1 cellular context compared by ENCODE assay signal in genomic region chr19:52227196-52227940, GRCh38.
TF ChIP-seq lines count a peak whose summit lies in the region.

No MANE protein-coding gene starts in this region.

TF ChIP-seq in HepG2, 621 proteins besides CTCF, POLR2A, EP300 and RAD21:
- no peak for TF ChIP-seq AHDC1 (CRISPR knock-in tag; IDR thresholded peaks at IDR 0.05; ENCODE audit: borderline replicate concordance)
